Comparison of ENCODE assay signal across 9 cellular contexts in the genomic region with DNA sequence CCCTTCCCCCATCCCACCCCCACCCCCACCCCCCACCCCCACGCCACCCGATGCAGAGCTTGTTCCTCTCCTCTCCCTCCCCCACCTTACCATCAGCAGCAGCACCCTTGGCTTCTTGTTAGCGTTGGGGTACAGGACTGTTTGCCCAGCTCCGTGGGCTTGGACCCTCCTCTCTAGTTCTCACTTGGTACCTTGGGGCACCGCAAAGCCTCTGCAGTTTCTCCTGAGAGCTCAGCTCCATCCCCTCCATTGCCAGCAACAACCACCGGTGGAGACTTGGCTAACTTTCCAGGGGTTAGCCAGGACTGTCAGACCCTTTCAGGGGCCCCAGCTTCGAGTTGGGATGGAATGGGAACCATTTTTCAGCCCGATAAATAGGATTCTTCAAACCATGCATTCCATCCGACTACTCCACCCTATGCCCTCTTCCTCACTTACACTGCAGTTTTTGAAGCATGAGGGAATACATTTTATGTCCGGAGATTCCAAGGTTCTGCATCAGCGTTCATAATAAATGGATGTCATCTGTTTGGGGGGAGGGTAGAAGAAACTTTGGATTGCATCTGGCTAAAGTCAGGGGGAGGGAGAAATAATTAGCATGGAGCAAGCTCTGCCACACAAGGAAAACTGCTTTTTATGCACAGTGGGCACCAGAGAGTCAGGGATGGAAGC. TPM values are rescaled to one million over a fixed set of nuclear protein-coding genes. Genes with fewer than 3 reads are reported as not detected.
DNase-seq lines count a peak whose midpoint lies in the region; TF ChIP-seq lines count a peak whose summit lies in the region.
"Had no signal": no experiment of that assay in that cellular context is flagged by ENCODE, and none has a peak within 500 bp of the region (broad histone marks: within the 10 kb centered on the region; RNA-seq: fewer than 3 reads in every experiment).

No MANE protein-coding gene starts in this region.

- H3K36me3 Mint-ChIP-seq in Calu3 (ENCODE audit: insufficient read depth, unreplicated experiment), result peaks cover 19% of the 10 kb centered on the region
- no peaks in the 10 kb centered on the region for H3K36me3 Mint-ChIP-seq in nephron progenitor cell (ENCODE audit: low read depth)

- no peak overlapping the region for H3K27ac Mint-ChIP-seq in Calu3 (ENCODE audit: unreplicated experiment)
- no peak overlapping the region for H3K27ac Mint-ChIP-seq in nephron progenitor cell

- CTCF ChIA-PET in Calu3 (lab: Charles Lee), result interaction anchor here (0.6 to 1.0 kb wide), 2 partner anchors 11 to 47 kb away, joined by 3 to 7 read pairs; no protein-coding TSS in a partner anchor

- H3K9me3 Mint-ChIP-seq in Calu3 (ENCODE audit: low read depth, unreplicated experiment) (no peaks in the 10 kb centered on the region), nephron progenitor cell (no peaks in the 10 kb centered on the region)

- BruUV-seq in Calu3 (replicated peaks; lab: Mats Ljungman, UMichigan), result no TSS peak

- H3K27me3 Mint-ChIP-seq in Calu3 (ENCODE audit: unreplicated experiment), result no peaks in the 10 kb centered on the region
- H3K27me3 Mint-ChIP-seq in nephron progenitor cell (ENCODE audit: low read depth, poor library complexity), result peaks cover 46% of the 10 kb centered on the region

- intact Hi-C loops in Calu3 (cut with micrococcal nuclease; ENCODE audit: unreplicated experiment), result no loop called here

- no peaks in the 10 kb centered on the region for H3K4me1 Mint-ChIP-seq in Calu3 (ENCODE audit: low read depth, unreplicated experiment)
- peaks cover 15% of the 10 kb centered on the region for H3K4me1 Mint-ChIP-seq in nephron progenitor cell

- peak overlapping the region; percentile 91 for H3K4me3 Mint-ChIP-seq in Calu3 (ENCODE audit: low read depth, unreplicated experiment)
- H3K4me3 Mint-ChIP-seq in nephron progenitor cell, result peak overlapping the region; percentile 91

- TF ChIP-seq CTCF in Calu3 (IDR thresholded peaks at IDR 0.05; ENCODE audit: unreplicated experiment) (no peak), nephron progenitor cell (IDR thresholded peaks at IDR 0.05) (no peak)

- DNase-seq in Calu3 (no peak), M059J (ENCODE audit: low read depth) (peak; percentile 74), dedifferentiated amniotic fluid mesenchymal stem cell (ENCODE audit: extremely low spot score) (peak; percentile 62), nephron progenitor cell (peak; percentile 7), CD1c-positive myeloid dendritic cell (ENCODE audit: extremely low spot score) (no peak), medulla oblongata (ENCODE audit: extremely low spot score) (no peak), NCI-H1436 (lab: John Stamatoyannopoulos, UW) (no peak), inferior parietal cortex (ENCODE audit: extremely low spot score) (no peak)
- DNase-seq: activated CD8-positive, alpha-beta memory T cell treated with anti-CD3 and anti-CD28 coated beads, Interleukin-2, amount 50 U/mL, for 48 hours had no signal

RNA-seq across cellular contexts. Expression of gene SCN8A, which starts 1.1 kb away (rescaled TPM):
- total RNA-seq in Calu3 (2022), result 5.4 and 7.2 TPM in 2 replicates
- 2.7 and 6.4 TPM in 2 replicates for total RNA-seq in M059J (2014; rRNA removed; shearing (Covaris generic))

Comparison
In these comparisons a context has a peak if more than half of its experiments do, and no peak if none do; other contexts are left out.
1. DNase-seq: peak in M059J (single experiment), dedifferentiated amniotic fluid mesenchymal stem cell (single experiment) and nephron progenitor cell (single experiment); none in Calu3 (single experiment), CD1c-positive myeloid dendritic cell (single experiment), medulla oblongata (single experiment), NCI-H1436 (single experiment) and inferior parietal cortex (single experiment).